In genomic region chr12:123250471-123251383, GRCh38 we compare ENCODE assay signal across 9 cellular contexts. TPM values are rescaled to one million over a fixed set of nuclear protein-coding genes. Genes with fewer than 3 reads are reported as not detected.
DNase-seq lines count a peak whose midpoint lies in the region; ATAC-seq and TF ChIP-seq lines count a peak whose summit lies in the region.
"Had no signal": no experiment of that assay in that cellular context is flagged by ENCODE, and none has a peak within 500 bp of the region (broad histone marks: within the 10 kb centered on the region; RNA-seq: fewer than 3 reads in every experiment).

No MANE protein-coding gene starts in this region.

- no peaks in the 10 kb centered on the region for H3K27me3 Mint-ChIP-seq in T-helper 1 cell treated with Interleukin-12 subunit alpha and Interleukin-12 subunit beta and Interleukin-4 antibody, amounts not matched to agents 30 μg/mL and 1 μg/mL, for 36 hours (ENCODE audit: low read depth)
- H3K27me3 Mint-ChIP-seq: B cell had no signal

- no peaks in the 10 kb centered on the region for H3K9me3 ChIP-seq in esophagus (ENCODE audit: control insufficient read depth in 2 of 2, insufficient read depth in 1 of 2, low read depth in 1 of 2, low read length in 1 of 2)

- H3K9me3 Mint-ChIP-seq in T-helper 1 cell treated with Interleukin-12 subunit alpha and Interleukin-12 subunit beta and Interleukin-4 antibody, amounts not matched to agents 30 μg/mL and 1 μg/mL, for 36 hours, result no peaks in the 10 kb centered on the region
- H3K9me3 Mint-ChIP-seq in stimulated activated effector memory CD8-positive, alpha-beta T cell treated with anti-CD3 and anti-CD28 coated beads, Interleukin-12 subunit alpha, Interleukin-12 subunit beta, amount 100 ng/mL, for 72 hours, result no peaks in the 10 kb centered on the region

- TF ChIP-seq CTCF in GM20000 (IDR thresholded peaks at IDR 0.05; ENCODE audit: extremely low read depth, missing control alignments), result no peak
- TF ChIP-seq CTCF in coronary artery (IDR thresholded peaks at IDR 0.05), result no peak

- H3K4me1 Mint-ChIP-seq in T-helper 1 cell treated with Interleukin-12 subunit alpha and Interleukin-12 subunit beta and Interleukin-4 antibody, amounts not matched to agents 30 μg/mL and 1 μg/mL, for 36 hours (ENCODE audit: low read depth), result peaks cover 26% of the 10 kb centered on the region
- peaks cover 55% of the 10 kb centered on the region for H3K4me1 Mint-ChIP-seq in stimulated activated effector memory CD8-positive, alpha-beta T cell treated with anti-CD3 and anti-CD28 coated beads, Interleukin-12 subunit alpha, Interleukin-12 subunit beta, amount 100 ng/mL, for 72 hours

- H3K36me3 Mint-ChIP-seq in T-helper 1 cell treated with Interleukin-12 subunit alpha and Interleukin-12 subunit beta and Interleukin-4 antibody, amounts not matched to agents 30 μg/mL and 1 μg/mL, for 36 hours (ENCODE audit: low read depth), result peaks cover 21% of the 10 kb centered on the region
- peaks cover 57% of the 10 kb centered on the region for H3K36me3 Mint-ChIP-seq in stimulated activated effector memory CD8-positive, alpha-beta T cell treated with anti-CD3 and anti-CD28 coated beads, Interleukin-12 subunit alpha, Interleukin-12 subunit beta, amount 100 ng/mL, for 72 hours

- H3K4me3 ChIP-seq in esophagus (ENCODE audit: low read depth in 1 of 2, low read length in 2 of 2) (no peak overlapping the region), coronary artery (no peak overlapping the region)

- WGBS in esophagus, 2 donors, result 52 to 55% methylated on average over 13 of the region's 13 CpGs

- H3K4me3 Mint-ChIP-seq in T-helper 1 cell treated with Interleukin-12 subunit alpha and Interleukin-12 subunit beta and Interleukin-4 antibody, amounts not matched to agents 30 μg/mL and 1 μg/mL, for 36 hours, result no peak overlapping the region
- H3K4me3 Mint-ChIP-seq in stimulated activated effector memory CD8-positive, alpha-beta T cell treated with anti-CD3 and anti-CD28 coated beads, Interleukin-12 subunit alpha, Interleukin-12 subunit beta, amount 100 ng/mL, for 72 hours, result no peak overlapping the region
- H3K4me3 Mint-ChIP-seq: B cell had no signal

- DNase-seq in T-helper 1 cell (no peak), NCI-H748 treated with DMSO at 0.1 percent for 48 hours (lab: John Stamatoyannopoulos, UW) (peak; percentile 44), GM20000 (ENCODE audit: low spot score) (no peak), coronary artery (ENCODE audit: low spot score) (no peak)
- DNase-seq in stimulated activated effector memory CD8-positive, alpha-beta T cell treated with anti-CD3 and anti-CD28 coated beads, Interleukin-12 subunit alpha, Interleukin-12 subunit beta, amount 100 ng/mL, for 72 hours (ENCODE audit: low spot score in 2 of 2), result no peak

- H3K4me1 ChIP-seq in esophagus (ENCODE audit: control insufficient read depth in 2 of 2, insufficient read depth in 2 of 2, low read length in 1 of 2), result peaks cover 7 to 18% of the 10 kb centered on the region in 2 donors

- no peak for ATAC-seq in stimulated activated effector memory CD8-positive, alpha-beta T cell treated with anti-CD3 and anti-CD28 coated beads, Interleukin-12 subunit alpha, Interleukin-12 subunit beta, amount 100 ng/mL, for 72 hours
- no peak for ATAC-seq in GM21390 (IDR thresholded peaks at IDR 0.05; ENCODE audit: unreplicated experiment)

- H3K27ac Mint-ChIP-seq in T-helper 1 cell treated with Interleukin-12 subunit alpha and Interleukin-12 subunit beta and Interleukin-4 antibody, amounts not matched to agents 30 μg/mL and 1 μg/mL, for 36 hours, result peak overlapping the region; percentile 32
- peak overlapping the region; percentile 74 for H3K27ac Mint-ChIP-seq in stimulated activated effector memory CD8-positive, alpha-beta T cell treated with anti-CD3 and anti-CD28 coated beads, Interleukin-12 subunit alpha, Interleukin-12 subunit beta, amount 100 ng/mL, for 72 hours
- H3K27ac Mint-ChIP-seq: B cell had no signal

- no peaks in the 10 kb centered on the region for H3K27me3 ChIP-seq in esophagus (ENCODE audit: control insufficient read depth in 1 of 2, insufficient read depth in 2 of 2, low read length in 2 of 2)

- H3K27ac ChIP-seq in esophagus (ENCODE audit: low read depth in 2 of 2, low read length in 1 of 2), result peak overlapping the region; percentile 93 to 94
- H3K27ac ChIP-seq in coronary artery, result no peak overlapping the region

- H3K36me3 ChIP-seq in esophagus (ENCODE audit: control insufficient read depth in 2 of 2, insufficient read depth in 2 of 2, low read length in 1 of 2), result peaks cover 8 to 9% of the 10 kb centered on the region in 2 donors

RNA-seq across cellular contexts. Expression of gene MTRFR, which starts 17.5 kb away (rescaled TPM):
- 10 to 100 TPM in 1 of 2 donors, 1 to 10 TPM in 1; 6.3 to 10.6 TPM for polyA plus RNA-seq in esophagus

RNA-seq across cellular contexts. Expression of gene MPHOSPH9, which starts 17.8 kb away (rescaled TPM):
- polyA plus RNA-seq in esophagus, result 1 to 10 TPM; 3.9 to 4.0 TPM

RNA-seq across cellular contexts. Expression of gene CDK2AP1, which starts 20.9 kb away (rescaled TPM):
- polyA plus RNA-seq in esophagus, result 100 to 1,000 TPM; 111 to 213 TPM

Comparison
In these comparisons a context has a peak if more than half of its experiments do, and no peak if none do; other contexts are left out.
1. H3K27ac ChIP-seq: peak in esophagus (2 of 2); none in coronary artery (0 of 2).